ENCODE assay signal across 8 cellular contexts in genomic region chr11:67801397-67801796, GRCh38.
DNase-seq lines count a peak whose midpoint lies in the region; ATAC-seq and TF ChIP-seq lines count a peak whose summit lies in the region.
"Not testable (repeated sequence)": the region's sequence is repeated elsewhere in the genome, so short reads cannot be mapped to it uniquely, and the experiment has no call there.

No MANE protein-coding gene starts in this region.

- H3K27me3 ChIP-seq in BLaER1; BLaER1 treated with 17β-estradiol and CSF1 and Interleukin-3, amounts not matched to agents 10 nM and 100 nM; MM.1S (replicated peaks; ENCODE audit: insufficient read depth, low read length): not testable (repeated sequence)

- H3K4me1 ChIP-seq in BLaER1 (peaks cover 50% of the 10 kb centered on the region), MM.1S (ENCODE audit: low read length) (peaks cover 22% of the 10 kb centered on the region)
- H3K4me1 ChIP-seq in BLaER1 treated with 17β-estradiol and CSF1 and Interleukin-3, amounts not matched to agents 10 nM and 100 nM: peaks cover 11 to 52% (median 46%) of the 10 kb centered on the region in 10 experiments
- not testable (repeated sequence) for H3K4me1 ChIP-seq in HEK293 (ENCODE audit: control insufficient read depth, insufficient read depth, low read length)

- H3K36me3 Mint-ChIP-seq in WTC11; activated naive CD4-positive, alpha-beta T cell treated with anti-CD3 and anti-CD28 coated beads, Interleukin-2, amount 10 ng/mL, durations not matched to agents 7 days and 5 days; neural crest cell (ENCODE audit: low read depth): not testable (repeated sequence)

- H3K27ac ChIP-seq in BLaER1 (peak overlapping the region; percentile 78; the same call in 1 of the 2 replicates), MM.1S (ENCODE audit: low read length) (peak overlapping the region; percentile 88; the same call in 1 of the 2 replicates)
- peak overlapping the region in 7 of 11 experiments; percentile 8 to 71 (median 59); a peak in 10 of 22 replicates for H3K27ac ChIP-seq in BLaER1 treated with 17β-estradiol and CSF1 and Interleukin-3, amounts not matched to agents 10 nM and 100 nM
- not testable (repeated sequence) for H3K27ac ChIP-seq in HEK293 (ENCODE audit: extremely low read depth, low read depth, low read length)

- not testable (repeated sequence) for H3K36me3 ChIP-seq in BLaER1; BLaER1 treated with 17β-estradiol and CSF1 and Interleukin-3, amounts not matched to agents 10 nM and 100 nM; HEK293 (ENCODE audit: control insufficient read depth in 2 of 2, insufficient read depth in 1 of 2, low read length in 2 of 2); MM.1S (replicated peaks; ENCODE audit: insufficient read depth, low read length)

- peaks cover 21% of the 10 kb centered on the region for H3F3A ChIP-seq in MM.1S (ENCODE audit: insufficient read depth, low read length)

- not testable (repeated sequence) for H3K79me2 ChIP-seq in MM.1S (ENCODE audit: low read length)

- peak overlapping the region; percentile 45; the same call in 1 of the 2 replicates for H3K27ac Mint-ChIP-seq in WTC11
- not testable (repeated sequence) for H3K27ac Mint-ChIP-seq in activated naive CD4-positive, alpha-beta T cell treated with anti-CD3 and anti-CD28 coated beads, Interleukin-2, amount 10 ng/mL, durations not matched to agents 7 days and 5 days; neural crest cell (ENCODE audit: unreplicated experiment)

- CTCF ChIA-PET in HEK293 (lab: Yijun Ruan, JAX): interaction anchor here (0.6 to 1.3 kb wide), 2 partner anchors 150 to 431 kb away, joined by 3 to 7 read pairs; no protein-coding TSS in a partner anchor
- CTCF ChIA-PET in WTC11 (lab: Charles Lee); activated naive CD4-positive, alpha-beta T cell treated with anti-CD3 and anti-CD28 coated beads, Interleukin-2, amount 10 ng/mL, durations not matched to agents 7 days and 5 days (lab: Charles Lee): not testable (repeated sequence)

- H3K4me3 Mint-ChIP-seq in WTC11; activated naive CD4-positive, alpha-beta T cell treated with anti-CD3 and anti-CD28 coated beads, Interleukin-2, amount 10 ng/mL, durations not matched to agents 7 days and 5 days: not testable (repeated sequence)
- H3K4me3 Mint-ChIP-seq in neural crest cell: peak overlapping the region; percentile 27

- not testable (repeated sequence) for TF ChIP-seq POLR2A in NB4 (IDR thresholded peaks at IDR 0.05; ENCODE audit: extremely low read depth, insufficient read length)

- not testable (repeated sequence) for H3K9ac ChIP-seq in BLaER1; MM.1S (ENCODE audit: low read length)
- peak overlapping the region in 7 of 11 experiments; percentile 20 to 61 (median 32); a peak in 6 of 22 replicates for H3K9ac ChIP-seq in BLaER1 treated with 17β-estradiol and CSF1 and Interleukin-3, amounts not matched to agents 10 nM and 100 nM

- not testable (repeated sequence) for DNase-seq in MM.1S; WTC11 (ENCODE audit: low spot score); neural crest cell (ENCODE audit: low read depth, low spot score)
- DNase-seq in NB4 (ENCODE audit: low read depth): peak; percentile 48
- DNase-seq in activated naive CD4-positive, alpha-beta T cell treated with anti-CD3 and anti-CD28 coated beads, Interleukin-2, amount 10 ng/mL, durations not matched to agents 7 days and 5 days: peak; percentile 11

- not testable (repeated sequence) for H3K9me3 ChIP-seq in BLaER1; BLaER1 treated with 17β-estradiol and CSF1 and Interleukin-3, amounts not matched to agents 10 nM and 100 nM (replicated peaks in 1 of 11); HEK293 (ENCODE audit: control insufficient read depth, insufficient read depth, low read depth, low read length); MM.1S (replicated peaks; ENCODE audit: insufficient read depth, low read length)

- not testable (repeated sequence) for H3K9me3 Mint-ChIP-seq in WTC11; activated naive CD4-positive, alpha-beta T cell treated with anti-CD3 and anti-CD28 coated beads, Interleukin-2, amount 10 ng/mL, durations not matched to agents 7 days and 5 days; neural crest cell

- not testable (repeated sequence) for ATAC-seq in WTC11

- H3K27me3 Mint-ChIP-seq in WTC11 (ENCODE audit: low read depth); activated naive CD4-positive, alpha-beta T cell treated with anti-CD3 and anti-CD28 coated beads, Interleukin-2, amount 10 ng/mL, durations not matched to agents 7 days and 5 days; neural crest cell (ENCODE audit: low read depth): not testable (repeated sequence)

- not testable (repeated sequence) for H3K9me2 ChIP-seq in MM.1S (replicated peaks; ENCODE audit: insufficient read depth, low read length)

- not testable (repeated sequence) for H2AFZ ChIP-seq in MM.1S (ENCODE audit: low read length)

- not testable (repeated sequence) for H4K20me1 ChIP-seq in BLaER1; BLaER1 treated with 17β-estradiol and CSF1 and Interleukin-3, amounts not matched to agents 10 nM and 100 nM; MM.1S (ENCODE audit: insufficient read depth, low read length)

- H3K4me3 ChIP-seq in BLaER1: 0 out of 2 replicates have a peak overlapping the region, but pooled peaks have one; percentile 2
- not testable (repeated sequence) for H3K4me3 ChIP-seq in BLaER1 treated with 17β-estradiol and CSF1 and Interleukin-3, amounts not matched to agents 10 nM and 100 nM; HEK293 (ENCODE audit: low read depth, low read length); MM.1S (ENCODE audit: low read length); NB4 (ENCODE audit: low read depth, low read length)

- peak overlapping the region; percentile 77 for H3K4me2 ChIP-seq in BLaER1
- H3K4me2 ChIP-seq in BLaER1 treated with 17β-estradiol and CSF1 and Interleukin-3, amounts not matched to agents 10 nM and 100 nM: peak overlapping the region; percentile 31 to 93 (median 77); a peak in 20 of 22 replicates
- H3K4me2 ChIP-seq in MM.1S (ENCODE audit: low read depth, low read length): not testable (repeated sequence)

- POLR2A ChIA-PET in HEK293 (lab: Yijun Ruan, JAX); WTC11 (lab: Charles Lee): not testable (repeated sequence)

- peaks cover 26% of the 10 kb centered on the region for H3K4me1 Mint-ChIP-seq in WTC11
- peaks cover 18% of the 10 kb centered on the region for H3K4me1 Mint-ChIP-seq in activated naive CD4-positive, alpha-beta T cell treated with anti-CD3 and anti-CD28 coated beads, Interleukin-2, amount 10 ng/mL, durations not matched to agents 7 days and 5 days
- H3K4me1 Mint-ChIP-seq in neural crest cell: peaks cover 14% of the 10 kb centered on the region

- TF ChIP-seq CTCF in HEK293 (tag by site-specific recombination; IDR thresholded peaks at IDR 0.05); MM.1S (IDR thresholded peaks at IDR 0.05; ENCODE audit: low read length); NB4 (IDR thresholded peaks at IDR 0.05; ENCODE audit: low read depth, low read length); WTC11 (IDR thresholded peaks at IDR 0.05); neural crest cell (conservative IDR thresholded peaks at IDR 0.05): not testable (repeated sequence)

TF ChIP-seq in HEK293, 187 proteins besides CTCF, POLR2A, EP300 and RAD21:
- TF ChIP-seq SCRT2 (tag by site-specific recombination; IDR thresholded peaks at IDR 0.05): peak; percentile 64
